In the genomic region with DNA sequence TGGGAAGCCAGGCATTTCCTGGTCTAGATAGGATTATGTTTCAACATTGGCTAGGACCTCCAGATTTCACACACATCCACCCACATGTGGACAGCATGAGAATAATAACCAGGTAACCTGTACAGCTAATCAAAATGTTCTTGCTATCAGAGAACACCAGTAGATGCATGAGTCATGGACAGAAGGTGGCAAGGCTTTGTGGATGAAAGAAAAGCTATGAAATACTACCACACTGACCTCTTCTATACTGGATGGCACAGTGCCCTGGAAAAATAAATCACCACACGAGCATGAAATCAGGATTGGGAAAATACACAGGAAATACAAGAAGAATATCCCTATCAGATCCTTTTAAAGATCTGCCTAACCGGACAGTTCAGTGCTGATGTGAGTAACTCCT, we compare ENCODE assay signal across 20 cellular contexts.
DNase-seq lines count a peak whose midpoint lies in the region; ATAC-seq, FAIRE-seq and TF ChIP-seq lines count a peak whose summit lies in the region.
"Had no signal": no experiment of that assay in that cellular context is flagged by ENCODE, and none has a peak within 500 bp of the region (broad histone marks: within the 10 kb centered on the region; RNA-seq: fewer than 3 reads in every experiment).

No MANE protein-coding gene starts in this region.

- H3K4me1 ChIP-seq in Loucy (ENCODE audit: insufficient read depth, low read length, poor library complexity, severe bottlenecking): peaks cover 56% of the 10 kb centered on the region
- peaks cover 0 to 8% of the 10 kb centered on the region in 2 experiments; a peak in 3 of 4 replicates for H3K4me1 ChIP-seq in SK-N-SH (ENCODE audit: control insufficient read depth in 1 of 2, insufficient read depth in 2 of 2, low read depth in 1 of 2, low read length in 1 of 2)
- H3K4me1 ChIP-seq in pancreas: peaks cover 6 to 26% (median 18%) of the 10 kb centered on the region in 3 donors
- H3K4me1 ChIP-seq in hepatocyte (ENCODE audit: insufficient read depth): peaks cover 6% of the 10 kb centered on the region

- no peak overlapping the region for H3K4me3 ChIP-seq in Loucy (ENCODE audit: low read length, poor library complexity, severe bottlenecking)
- H3K4me3 ChIP-seq in SK-N-SH (ENCODE audit: low read depth in 2 of 2, low read length in 1 of 2): no peak overlapping the region
- no peak overlapping the region for H3K4me3 ChIP-seq in pancreas
- no peak overlapping the region for H3K4me3 ChIP-seq in hepatocyte
- H3K4me3 ChIP-seq: coronary artery, sigmoid colon had no signal

- peak; percentile 88 to 94 (median 90) for ATAC-seq in pancreas

- H3K9me3 ChIP-seq in Loucy (ENCODE audit: insufficient read depth, low read depth, low read length) (no peaks in the 10 kb centered on the region), SK-N-SH (no peaks in the 10 kb centered on the region), pancreas (no peaks in the 10 kb centered on the region), hepatocyte (ENCODE audit: low read depth) (no peaks in the 10 kb centered on the region)
- H3K9me3 ChIP-seq: neutrophil, sigmoid colon had no signal

- H3K27me3 Mint-ChIP-seq in immature natural killer cell (ENCODE audit: low read depth in 3 of 3): peaks cover 0 to under 1% (median 0%) of the 10 kb centered on the region in 3 donors
- H3K27me3 Mint-ChIP-seq: B cell had no signal

- no peak overlapping the region for H3K4me3 Mint-ChIP-seq in immature natural killer cell
- H3K4me3 Mint-ChIP-seq: B cell had no signal

- CTCF ChIA-PET in SK-N-SH (lab: Yijun Ruan, JAX): interaction anchor here (0.6 to 1.3 kb wide), 3 partner anchors 28 to 503 kb away, joined by 3 to 7 read pairs (median 3); no protein-coding TSS in a partner anchor

- TF ChIP-seq CTCF in Loucy (conservative IDR thresholded peaks at IDR 0.05; ENCODE audit: low read length) (no peak), SK-N-SH (IDR thresholded peaks at IDR 0.05) (no peak), pancreas (IDR thresholded peaks at IDR 0.05) (no peak), hepatocyte (IDR thresholded peaks at IDR 0.05; ENCODE audit: poor library complexity) (no peak)

- no peaks in the 10 kb centered on the region for H4K20me1 ChIP-seq in Loucy (ENCODE audit: insufficient read depth, low read length, poor library complexity, severe bottlenecking)
- no peaks in the 10 kb centered on the region for H4K20me1 ChIP-seq in SK-N-SH (ENCODE audit: insufficient read depth)
- H4K20me1 ChIP-seq in hepatocyte (ENCODE audit: insufficient read depth, poor library complexity, severe bottlenecking): no peaks in the 10 kb centered on the region

- H2AFZ ChIP-seq in Loucy (ENCODE audit: low read length) (no peak overlapping the region), SK-N-SH (ENCODE audit: low read depth) (no peak overlapping the region), hepatocyte (no peak overlapping the region)

- TF ChIP-seq EP300 in SK-N-SH (IDR thresholded peaks at IDR 0.05; ENCODE audit: borderline replicate concordance in 1 of 2, low read depth in 1 of 2, low read length in 1 of 2): no peak

- H3K79me2 ChIP-seq in Loucy (ENCODE audit: insufficient read depth, low read length) (peaks cover 27% of the 10 kb centered on the region; the same call in 1 of the 2 replicates), SK-N-SH (ENCODE audit: insufficient read depth) (no peaks in the 10 kb centered on the region), hepatocyte (peaks cover 3% of the 10 kb centered on the region)

- no peaks in the 10 kb centered on the region for H3K9me3 Mint-ChIP-seq in immature natural killer cell
- H3K9me3 Mint-ChIP-seq: activated T-helper 2 cell treated with anti-CD3 and anti-CD28 coated beads, Interferon-gamma antibody, Interleukin-2, Interleukin-4, amounts not matched to agents 10 μg/mL and 5 μg/mL and 100 μg/mL, durations not matched to agents 14 hours and 24 hours and 36 hours had no signal

- no peak for TF ChIP-seq RAD21 in SK-N-SH (IDR thresholded peaks at IDR 0.05; ENCODE audit: low read length)

- no peaks in the 10 kb centered on the region for H3K27me3 ChIP-seq in Loucy (ENCODE audit: insufficient read depth, low read length, poor library complexity, severe bottlenecking)
- H3K27me3 ChIP-seq in SK-N-SH (ENCODE audit: insufficient read depth): no peaks in the 10 kb centered on the region
- H3K27me3 ChIP-seq in pancreas: no peaks in the 10 kb centered on the region
- no peaks in the 10 kb centered on the region for H3K27me3 ChIP-seq in hepatocyte
- H3K27me3 ChIP-seq: neutrophil, sigmoid colon had no signal

- DNase-seq in SK-N-SH: no peak
- peak; percentile 14 for DNase-seq in fibroblast of peridontal ligament (ENCODE audit: extremely low read depth)
- DNase-seq in pancreas: peak in 2 of 6 donors; percentile 19 to 55
- DNase-seq in NCI-H446 (lab: John Stamatoyannopoulos, UW): no peak
- no peak for DNase-seq in iPS-NIHi7 (ENCODE audit: extremely low spot score)
- DNase-seq in hepatocyte (ENCODE audit: low spot score): no peak
- no peak for DNase-seq in immature natural killer cell
- DNase-seq: KBM-7; mesenchymal stem cell; sigmoid colon; stimulated activated CD4-positive, alpha-beta T cell treated with anti-CD3 and anti-CD28 coated beads, Interleukin-2, amount 100 ng/mL, for 48 hours; stimulated activated CD8-positive, alpha-beta memory T cell treated with anti-CD3 and anti-CD28 coated beads, Interleukin-4, amount 100 ng/mL, for 48 hours; WERI-Rb-1 had no signal

- H3K36me3 ChIP-seq in Loucy (ENCODE audit: insufficient read depth, low read length): no peaks in the 10 kb centered on the region
- H3K36me3 ChIP-seq in SK-N-SH (replicated peaks in 1 of 2; ENCODE audit: control insufficient read depth in 1 of 2, insufficient read depth in 2 of 2, low read length in 1 of 2): no peaks in the 10 kb centered on the region
- H3K36me3 ChIP-seq in pancreas: no peaks in the 10 kb centered on the region
- H3K36me3 ChIP-seq in hepatocyte (replicated peaks; ENCODE audit: insufficient read depth, low read depth): no peaks in the 10 kb centered on the region
- H3K36me3 ChIP-seq: neutrophil, sigmoid colon, WERI-Rb-1 had no signal

- intact Hi-C loops in pancreas (cut with DNase I): no loop called here

- H3K36me3 Mint-ChIP-seq in immature natural killer cell: no peaks in the 10 kb centered on the region

- peak overlapping the region in 1 of 6 donors; percentile 36 for H3K27ac Mint-ChIP-seq in immature natural killer cell
- H3K27ac Mint-ChIP-seq: activated T-helper 2 cell treated with anti-CD3 and anti-CD28 coated beads, Interferon-gamma antibody, Interleukin-2, Interleukin-4, amounts not matched to agents 10 μg/mL and 5 μg/mL and 100 μg/mL, durations not matched to agents 14 hours and 24 hours and 36 hours; B cell had no signal

- H3K4me2 ChIP-seq in Loucy (ENCODE audit: low read depth, low read length, poor library complexity, severe bottlenecking): peak overlapping the region; percentile 34
- no peak overlapping the region for H3K4me2 ChIP-seq in SK-N-SH
- H3K4me2 ChIP-seq in hepatocyte: no peak overlapping the region

- peaks cover 28 to 33% of the 10 kb centered on the region in 2 donors for H3K4me1 Mint-ChIP-seq in immature natural killer cell

- FAIRE-seq in pancreas (lab: Jason Lieb, UNC): no peak
- FAIRE-seq: D721Med, GM18507 had no signal

- no peaks in the 10 kb centered on the region for H3F3A ChIP-seq in Loucy (ENCODE audit: low read depth)
- no peaks in the 10 kb centered on the region for H3F3A ChIP-seq in SK-N-SH (replicated peaks; ENCODE audit: insufficient read depth)

- POLR2A ChIA-PET in SK-N-SH (lab: Yijun Ruan, JAX): no interaction called here

- 34% methylated on average over 2 of the region's 2 CpGs for WGBS in SK-N-SH (ENCODE audit: low lambda C conversion rate)
- WGBS in pancreas, 2 donors: 11 to 12% methylated on average over 2 of the region's 2 CpGs
- 49% methylated on average over 2 of the region's 2 CpGs for WGBS in hepatocyte (ENCODE audit: low lambda C conversion rate, missing lambda C conversion rate)

- H3K9ac ChIP-seq in Loucy (ENCODE audit: low read depth, low read length, poor library complexity, severe bottlenecking) (no peak overlapping the region), SK-N-SH (no peak overlapping the region)

- H3K9me2 ChIP-seq in Loucy (replicated peaks; ENCODE audit: low read depth, low read length) (no peaks in the 10 kb centered on the region), SK-N-SH (no peaks in the 10 kb centered on the region), hepatocyte (replicated peaks; ENCODE audit: insufficient read depth) (no peaks in the 10 kb centered on the region)

- H3K27ac ChIP-seq in SK-N-SH (ENCODE audit: low read depth in 2 of 2, low read length in 1 of 2): no peak overlapping the region
- peak overlapping the region in 2 of 4 donors; percentile 37 to 54 for H3K27ac ChIP-seq in pancreas
- H3K27ac ChIP-seq in hepatocyte: no peak overlapping the region
- H3K27ac ChIP-seq: coronary artery, neutrophil, sigmoid colon, WERI-Rb-1 had no signal

TF ChIP-seq in SK-N-SH, 30 proteins besides CTCF, POLR2A, EP300 and RAD21:
- no peak for TF ChIP-seq MEF2A (IDR thresholded peaks at IDR 0.05; ENCODE audit: borderline replicate concordance, low read depth)
- 0 out of 2 replicates have a peak, but pooled peaks have one; percentile 4 for TF ChIP-seq TCF12 (IDR thresholded peaks at IDR 0.05)
- TF ChIP-seq SIN3A (IDR thresholded peaks at IDR 0.05; ENCODE audit: borderline replicate concordance, low read depth, low read length): no peak
- TF ChIP-seq MAX (IDR thresholded peaks at IDR 0.05; ENCODE audit: low read depth): no peak
- TF ChIP-seq GATA2 (CRISPR knock-in tag; IDR thresholded peaks at IDR 0.05): no peak
- no peak for TF ChIP-seq ELF1 (IDR thresholded peaks at IDR 0.05)
- no peak for TF ChIP-seq CHD2 (IDR thresholded peaks at IDR 0.05; ENCODE audit: low read length, partially characterized antibody)
- no peak for TF ChIP-seq NFIC (IDR thresholded peaks at IDR 0.05; ENCODE audit: borderline replicate concordance)
